In genomic region chr15:80776420-80777045, GRCh38 we compare ENCODE assay signal across 8 cellular contexts. TPM values are rescaled to one million over a fixed set of nuclear protein-coding genes. Genes with fewer than 3 reads are reported as not detected.
DNase-seq lines count a peak whose midpoint lies in the region; ATAC-seq and TF ChIP-seq lines count a peak whose summit lies in the region.

No MANE protein-coding gene starts in this region.

- H3K4me3 ChIP-seq in LNCaP clone FGC (ENCODE audit: low read depth, low read length) (no peak overlapping the region), heart right ventricle (no peak overlapping the region)

- 29% methylated on average over 5 of the region's 5 CpGs for WGBS in heart right ventricle, 2 donors

- peak; percentile 96 for TF ChIP-seq CTCF in LNCaP clone FGC (IDR thresholded peaks at IDR 0.05; ENCODE audit: control insufficient read depth, extremely low read depth, insufficient read depth)
- TF ChIP-seq CTCF in heart right ventricle (IDR thresholded peaks at IDR 0.05) = peak; percentile 79 to 90 (median 87)

- peak; percentile 37 to 63 (median 54) for ATAC-seq in heart right ventricle
- ATAC-seq in GM19035 (IDR thresholded peaks at IDR 0.05; ENCODE audit: unreplicated experiment) = no peak
- no peak for ATAC-seq in HG03196 (IDR thresholded peaks at IDR 0.05; ENCODE audit: unreplicated experiment)

- H3K9me3 ChIP-seq in heart right ventricle = no peaks in the 10 kb centered on the region

- DNase-seq in DMS53 treated with DMSO at 0.1 percent for 48 hours (lab: John Stamatoyannopoulos, UW; ENCODE audit: unreplicated experiment) = peak; percentile 70
- DNase-seq in LNCaP clone FGC (ENCODE audit: low read depth) = peak; percentile 54
- peak; percentile 50 to 72 for DNase-seq in SW 1271 (lab: John Stamatoyannopoulos, UW)
- DNase-seq in amniotic epithelial cell (ENCODE audit: low read depth) = peak; percentile 68
- peak; percentile 27 to 77 for DNase-seq in heart right ventricle
- peak; percentile 67 for DNase-seq in renal cortical epithelial cell (ENCODE audit: low read depth)

- H3K36me3 ChIP-seq in heart right ventricle = no peaks in the 10 kb centered on the region

- H3K27ac ChIP-seq in heart right ventricle = peak overlapping the region in 4 of 10 donors; percentile 17 to 61 (median 28)

- H3K27me3 ChIP-seq in heart right ventricle = peaks cover 0 to 44% (median 37%) of the 10 kb centered on the region in 7 donors

- H3K4me1 ChIP-seq in heart right ventricle = peaks cover 14 to 53% (median 38%) of the 10 kb centered on the region in 9 donors

- intact Hi-C loops in heart right ventricle (cut with DNase I) = loop anchor here (1.0 to 5.0 kb wide), 15 partner anchors 82 to 324 kb away; partner anchors contain the start of gene ABHD17C (in 1 of the 10)

RNA-seq across cellular contexts. Expression of gene CEMIP, which starts 2.6 kb away (rescaled TPM):
- 1 to 10 TPM in 2 of 10 donors, under 1 TPM in 7, not detected in 1; 0.04 to 1.9 (median 0.34) TPM for total RNA-seq in heart right ventricle
- polyA plus RNA-seq in heart right ventricle = under 1 TPM; 0.01 to 0.07 TPM
- total RNA-seq in renal cortical epithelial cell = 0.20 and 0.52 TPM in 2 replicates

Comparison
In these comparisons a context has a peak if more than half of its experiments do, and no peak if none do; other contexts are left out.
1. ATAC-seq: peak in heart right ventricle (8 of 8); none in GM19035 (single experiment) and HG03196 (single experiment).
2. Peak in every context shown above with its lines, with median percentiles within 50 percentile points of each other: DNase-seq.